8 cellular contexts compared by ENCODE assay signal in genomic region chr16:30698139-30698815, GRCh38. TPM values are rescaled to one million over a fixed set of nuclear protein-coding genes. Genes with fewer than 3 reads are reported as not detected.
A peak's percentile ranks its signal among the peaks of the same experiment; 100 is the strongest.
DNase-seq lines count a peak whose midpoint lies in the region; ATAC-seq, FAIRE-seq and TF ChIP-seq lines count a peak whose summit lies in the region.

No MANE protein-coding gene starts in this region.

- peak overlapping the region; percentile 100 for H3K27ac ChIP-seq in angular gyrus (ENCODE audit: low read depth, low read length)
- H3K27ac ChIP-seq in right cardiac atrium (ENCODE audit: low read length), result peak overlapping the region; percentile 98

- no peaks in the 10 kb centered on the region for H3K27me3 Mint-ChIP-seq in T-helper 17 cell

- peaks cover 36% of the 10 kb centered on the region for H3K4me1 Mint-ChIP-seq in T-helper 17 cell

- peak overlapping the region; percentile 97 for H3K4me3 Mint-ChIP-seq in T-helper 17 cell

- intact Hi-C loops in right cardiac atrium (cut with DNase I), result no loop called here

- DNase-seq in NCI-H187 (lab: John Stamatoyannopoulos, UW), result peak; percentile 79 to 85
- peak; percentile 98 to 99 (median 99) for DNase-seq in T-helper 17 cell
- peak; percentile 99 to 100 (median 99) for DNase-seq in right cardiac atrium
- peak; percentile 49 for DNase-seq in pulmonary artery endothelial cell (ENCODE audit: low read depth, low spot score)
- DNase-seq in urothelium cell line (ENCODE audit: low spot score), result peak; percentile 94

- ATAC-seq in GM18505 (IDR thresholded peaks at IDR 0.05; ENCODE audit: unreplicated experiment) (peak; percentile 64), HG02943 (IDR thresholded peaks at IDR 0.05; ENCODE audit: low read depth, unreplicated experiment) (peak; percentile 79), T-helper 17 cell (peak; percentile 80), right cardiac atrium (peak; percentile 89 to 91)

- H3K9me3 ChIP-seq in T-helper 17 cell (ENCODE audit: control insufficient read depth, low read length, poor library complexity, severe bottlenecking) (no peaks in the 10 kb centered on the region), right cardiac atrium (ENCODE audit: control insufficient read depth, low read length) (no peaks in the 10 kb centered on the region)

- no peaks in the 10 kb centered on the region for H3K27me3 ChIP-seq in right cardiac atrium (ENCODE audit: control insufficient read depth, insufficient read depth)

- H3K36me3 Mint-ChIP-seq in T-helper 17 cell (ENCODE audit: low read depth), result no peaks in the 10 kb centered on the region

- under 1% methylated on average over 74 of the region's 76 CpGs for WGBS in right cardiac atrium

- H3K4me1 ChIP-seq in right cardiac atrium (ENCODE audit: control insufficient read depth, insufficient read depth, low read length), result peaks cover 2% of the 10 kb centered on the region

- H3K27ac Mint-ChIP-seq in T-helper 17 cell, result peak overlapping the region; percentile 100

- peak; percentile 68 for FAIRE-seq in urothelium cell line (lab: Jason Lieb, UNC)

- peak; percentile 92 for TF ChIP-seq POLR2A in GM18505 (IDR thresholded peaks at IDR 0.05; ENCODE audit: borderline replicate concordance, extremely low read depth, insufficient read depth, insufficient read length)

- peak overlapping the region; percentile 85 for H3K4me3 ChIP-seq in right cardiac atrium (ENCODE audit: low read length)

RNA-seq across cellular contexts. Expression of gene SRCAP, which starts 0.7 kb away (rescaled TPM):
- 10 to 100 TPM; 86.9 to 90.5 TPM for total RNA-seq in T-helper 17 cell
- 10 to 100 TPM; 43.5 to 61.2 (median 46.4) TPM for total RNA-seq in right cardiac atrium
- 27.6 TPM for polyA plus RNA-seq in right cardiac atrium
- 33.4 and 42.6 TPM in 2 replicates for total RNA-seq in pulmonary artery endothelial cell

RNA-seq across cellular contexts. Expression of gene FBRS, which starts 40.0 kb away (rescaled TPM):
- total RNA-seq in T-helper 17 cell, result 100 to 1,000 TPM; 217 to 246 TPM
- total RNA-seq in right cardiac atrium, result 10 to 100 TPM; 37.4 to 43.2 (median 38.4) TPM
- 30.4 TPM for polyA plus RNA-seq in right cardiac atrium
- total RNA-seq in pulmonary artery endothelial cell, result 12.4 and 14.0 TPM in 2 replicates

RNA-seq across cellular contexts. Expression of gene PRR14, which starts 47.5 kb away (rescaled TPM):
- total RNA-seq in T-helper 17 cell, result 10 to 100 TPM; 74.1 to 89.1 TPM
- total RNA-seq in right cardiac atrium, result 10 to 100 TPM; 22.9 to 27.6 (median 24.3) TPM
- 19.1 TPM for polyA plus RNA-seq in right cardiac atrium
- 6.7 and 11.1 TPM in 2 replicates for total RNA-seq in pulmonary artery endothelial cell

RNA-seq across cellular contexts. Expression of gene PHKG2, which starts 49.9 kb away (rescaled TPM):
- 10 to 100 TPM; 31.6 to 38.1 TPM for total RNA-seq in T-helper 17 cell
- 10 to 100 TPM; 17.3 to 22.2 (median 18.7) TPM for total RNA-seq in right cardiac atrium
- 23.6 TPM for polyA plus RNA-seq in right cardiac atrium
- total RNA-seq in pulmonary artery endothelial cell, result 20.9 and 21.2 TPM in 2 replicates

Comparison
In these comparisons a context has a peak if more than half of its experiments do, and no peak if none do; other contexts are left out.
1. Peak in every context shown above with its lines: DNase-seq, ATAC-seq, H3K4me3 ChIP-seq and H3K27ac ChIP-seq.
2. DNase-seq: peak in every context shown above with its lines; median percentile 99 in T-helper 17 cell; 99 in right cardiac atrium; 94 in urothelium cell line; 82 in NCI-H187; 49 in pulmonary artery endothelial cell.
3. RNA of gene FBRS, which starts 40.0 kb away (total RNA-seq): 217 to 246 TPM in T-helper 17 cell; 37.4 to 43.2 TPM in right cardiac atrium and 12.4 to 14.0 TPM in pulmonary artery endothelial cell; every median in the first group is over 4 times any median in the second.